14 cellular contexts compared by ENCODE assay signal in the genomic region with DNA sequence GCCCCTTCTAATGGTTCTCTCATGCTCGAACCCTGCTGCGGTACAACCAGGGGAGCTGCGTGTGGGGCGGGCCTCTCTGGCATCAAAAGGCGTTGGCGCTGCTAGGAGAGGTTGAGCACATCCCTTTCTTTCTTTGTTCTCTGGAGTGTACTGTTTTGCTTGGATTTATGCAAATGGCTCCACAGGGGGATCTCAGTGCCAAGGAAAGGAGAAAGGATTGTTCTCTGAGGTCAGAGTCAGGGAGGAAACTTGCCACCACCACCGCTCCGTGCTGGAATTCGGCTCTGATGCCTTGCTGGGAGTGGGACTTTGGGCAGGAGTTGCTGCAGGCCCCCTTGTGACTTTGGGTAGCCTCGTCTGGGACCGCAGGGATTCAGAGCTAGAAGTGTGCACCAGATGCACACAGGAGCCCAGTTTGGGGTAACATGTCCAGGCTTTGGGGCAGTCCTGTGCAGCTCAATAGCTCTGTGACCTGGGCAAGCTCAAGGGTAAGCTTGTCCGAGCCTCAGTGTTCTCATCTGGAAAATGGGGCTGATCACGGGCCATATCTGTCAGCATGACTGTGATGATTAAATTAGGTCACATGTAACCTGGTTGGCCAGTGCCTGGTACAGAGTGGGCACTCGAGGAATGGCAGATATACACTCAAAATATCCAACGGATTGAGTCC.
"Had no signal": no experiment of that assay in that cellular context is flagged by ENCODE, and none has a peak within 500 bp of the region (broad histone marks: within the 10 kb centered on the region; RNA-seq: fewer than 3 reads in every experiment).

No MANE protein-coding gene starts in this region.

- H3K4me1 Mint-ChIP-seq: activated naive CD4-positive, alpha-beta T cell treated with anti-CD3 and anti-CD28 coated beads, Interleukin-2, amount 10 ng/mL, durations not matched to agents 7 days and 5 days; T-cell had no signal

- H3K27me3 Mint-ChIP-seq: activated naive CD4-positive, alpha-beta T cell treated with anti-CD3 and anti-CD28 coated beads, Interleukin-2, amount 10 ng/mL, durations not matched to agents 7 days and 5 days had no signal

- DNase-seq: activated CD4-positive, CD25-positive, alpha-beta regulatory T cell treated with anti-CD3 and anti-CD28 coated beads, Interleukin-2, amount 50 U/mL, for 72 hours; activated naive CD4-positive, alpha-beta T cell treated with anti-CD3 and anti-CD28 coated beads, Interleukin-2, amount 10 ng/mL, durations not matched to agents 7 days and 5 days; activated T-cell treated with anti-CD3 and anti-CD28 coated beads, Interleukin-2, amount 50 U/mL, for 1 hour; left colon; lower lobe of right lung; midbrain; ovary; sigmoid colon; spleen; stimulated activated CD4-positive, alpha-beta T cell treated with anti-CD3 and anti-CD28 coated beads, Interleukin-1b, Interleukin-23, amount 100 ng/mL, for 48 hours; stomach; T-cell; T-helper 9 cell; testis had no signal

- H3K36me3 ChIP-seq: lower lobe of right lung, ovary, sigmoid colon, spleen, stomach had no signal

- H3K27ac Mint-ChIP-seq: activated naive CD4-positive, alpha-beta T cell treated with anti-CD3 and anti-CD28 coated beads, Interleukin-2, amount 10 ng/mL, durations not matched to agents 7 days and 5 days; T-cell had no signal

- H3K27ac ChIP-seq: lower lobe of right lung, ovary, sigmoid colon, spleen, stomach, testis had no signal

- H3K4me3 ChIP-seq: lower lobe of right lung, ovary, sigmoid colon, spleen, stomach, testis had no signal

- ATAC-seq: lower lobe of right lung, T-cell had no signal

- H3K4me1 ChIP-seq: lower lobe of right lung, sigmoid colon, spleen, stomach, testis had no signal

- H3K4me3 Mint-ChIP-seq: activated naive CD4-positive, alpha-beta T cell treated with anti-CD3 and anti-CD28 coated beads, Interleukin-2, amount 10 ng/mL, durations not matched to agents 7 days and 5 days; T-cell had no signal

- H3K9me3 ChIP-seq: lower lobe of right lung, ovary, sigmoid colon, spleen, stomach, testis had no signal

- H3K36me3 Mint-ChIP-seq: activated naive CD4-positive, alpha-beta T cell treated with anti-CD3 and anti-CD28 coated beads, Interleukin-2, amount 10 ng/mL, durations not matched to agents 7 days and 5 days; T-cell had no signal

- H3K27me3 ChIP-seq: ovary, testis had no signal
